ENCODE assay signal across 14 cellular contexts in the genomic region with DNA sequence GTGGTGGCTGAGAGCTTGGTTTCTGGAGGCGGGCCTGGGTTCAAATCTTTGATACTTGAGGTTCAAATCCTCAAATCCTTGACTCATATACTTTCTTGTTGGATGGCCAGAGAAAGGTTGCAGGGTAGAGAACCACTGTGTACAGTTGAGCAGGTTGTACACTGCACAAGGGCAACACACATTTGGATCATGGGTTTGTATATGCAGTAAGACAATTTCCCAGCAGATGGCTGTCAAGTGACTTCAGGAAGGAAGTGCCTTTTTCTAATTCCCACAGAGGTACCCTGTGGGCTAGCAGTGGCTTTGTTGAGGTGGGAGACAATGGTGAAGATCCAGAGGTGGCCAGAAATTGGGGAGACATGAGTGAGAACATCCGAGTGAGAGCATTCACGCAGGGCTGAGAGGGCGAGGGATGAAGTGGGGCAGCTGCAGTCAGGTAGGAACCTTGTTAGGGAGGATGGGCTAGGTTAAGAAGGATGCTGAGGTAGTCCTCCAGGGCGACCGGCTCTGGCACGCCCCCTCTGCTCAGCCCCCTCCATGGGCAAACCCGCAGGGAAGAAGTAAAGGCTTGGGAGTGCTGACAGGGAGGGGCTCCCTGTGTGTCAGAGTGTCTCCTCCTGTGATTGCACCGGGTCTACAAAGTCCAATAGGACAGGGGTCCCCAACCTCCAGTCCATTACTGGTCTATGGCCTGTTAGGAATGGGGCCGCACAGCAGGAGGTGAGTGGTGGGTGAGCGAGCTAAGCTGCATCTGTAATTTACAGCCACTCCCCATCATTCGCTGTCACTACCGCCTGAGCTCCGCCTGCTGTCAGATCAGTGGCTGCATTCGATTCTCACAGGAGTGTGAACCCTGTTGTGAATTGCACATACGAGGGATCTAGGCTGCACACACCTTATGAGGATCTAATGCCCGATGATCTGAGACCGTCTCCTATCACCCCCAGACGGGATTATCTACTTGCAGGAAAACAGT. TPM values are rescaled to one million over a fixed set of nuclear protein-coding genes. Genes with fewer than 3 reads are reported as not detected.
DNase-seq lines count a peak whose midpoint lies in the region; ATAC-seq, FAIRE-seq and TF ChIP-seq lines count a peak whose summit lies in the region.
"Had no signal": no experiment of that assay in that cellular context is flagged by ENCODE, and none has a peak within 500 bp of the region (broad histone marks: within the 10 kb centered on the region; RNA-seq: fewer than 3 reads in every experiment).

No MANE protein-coding gene starts in this region.

- H3K9me3 Mint-ChIP-seq in activated CD8-positive, alpha-beta memory T cell treated with anti-CD3 and anti-CD28 coated beads, Interleukin-2, amount 10 ng/mL, durations not matched to agents 7 days and 5 days (ENCODE audit: low read depth), result no peaks in the 10 kb centered on the region
- no peaks in the 10 kb centered on the region for H3K9me3 Mint-ChIP-seq in activated T-cell treated with anti-CD3 and anti-CD28 coated beads, Interleukin-2, amount 50 U/mL, for 24 hours
- H3K9me3 Mint-ChIP-seq: activated B cell treated with CpG ODN at 0.5 μM for 24 hours; naive thymus-derived CD4-positive, alpha-beta T cell had no signal

- H3K27ac ChIP-seq in HepG2 (ENCODE audit: extremely low read length, insufficient read depth, low read length) (no peak overlapping the region), right lobe of liver (no peak overlapping the region), upper lobe of right lung (no peak overlapping the region)
- H3K27ac ChIP-seq: heart right ventricle had no signal

- H3K9me3 ChIP-seq in HepG2 (ENCODE audit: low read length), result no peaks in the 10 kb centered on the region
- no peaks in the 10 kb centered on the region for H3K9me3 ChIP-seq in right lobe of liver
- no peaks in the 10 kb centered on the region for H3K9me3 ChIP-seq in upper lobe of right lung
- H3K9me3 ChIP-seq: heart right ventricle had no signal

- H3K9ac ChIP-seq in HepG2 (ENCODE audit: insufficient read depth, low read depth, low read length), result no peak overlapping the region

- H3K27ac Mint-ChIP-seq in activated CD8-positive, alpha-beta memory T cell treated with anti-CD3 and anti-CD28 coated beads, Interleukin-2, amount 10 ng/mL, durations not matched to agents 7 days and 5 days, result no peak overlapping the region
- H3K27ac Mint-ChIP-seq in activated T-cell treated with anti-CD3 and anti-CD28 coated beads, Interleukin-2, amount 50 U/mL, for 24 hours, result no peak overlapping the region
- H3K27ac Mint-ChIP-seq: activated B cell treated with CpG ODN at 0.5 μM for 24 hours had no signal

- in situ Hi-C loops in HepG2 (cut with HindIII; ENCODE audit: extremely low pct_ligation_motif_present, low pct_unique_long_range_greater_than_20kb), result no loop called here
- in situ Hi-C loops in SK-MEL-5 (cut with HindIII; ENCODE audit: low pct_unique_long_range_greater_than_20kb, low sequenced_read_pairs), result no loop called here

- H3K36me3 ChIP-seq in HepG2 (replicated peaks in 1 of 2; ENCODE audit: control insufficient read depth in 1 of 2, insufficient read depth in 2 of 2, low read length in 2 of 2) (no peaks in the 10 kb centered on the region), right lobe of liver (no peaks in the 10 kb centered on the region), upper lobe of right lung (peaks cover 9% of the 10 kb centered on the region)
- H3K36me3 ChIP-seq: heart right ventricle had no signal

- TF ChIP-seq POLR2A in HepG2 (IDR thresholded peaks at IDR 0.05; ENCODE audit: insufficient read depth in 1 of 2, low read depth in 2 of 2, low read length in 2 of 2) (no peak), right lobe of liver (IDR thresholded peaks at IDR 0.05) (no peak)

- no peaks in the 10 kb centered on the region for H3K36me3 Mint-ChIP-seq in activated CD8-positive, alpha-beta memory T cell treated with anti-CD3 and anti-CD28 coated beads, Interleukin-2, amount 10 ng/mL, durations not matched to agents 7 days and 5 days
- H3K36me3 Mint-ChIP-seq in activated T-cell treated with anti-CD3 and anti-CD28 coated beads, Interleukin-2, amount 50 U/mL, for 24 hours (ENCODE audit: low read depth), result no peaks in the 10 kb centered on the region
- H3K36me3 Mint-ChIP-seq: naive thymus-derived CD4-positive, alpha-beta T cell had no signal

- intact Hi-C loops in HepG2 (cut with micrococcal nuclease; ENCODE audit: unreplicated experiment) (no loop called here), right lobe of liver (cut with DNase I) (no loop called here), upper lobe of right lung (cut with DNase I) (no loop called here)

- BruUV-seq in HepG2 (replicated peaks; lab: Mats Ljungman, UMichigan), result no TSS peak

- WGBS in HepG2 (ENCODE audit: low lambda C conversion rate), result 36% methylated on average over 19 of the region's 19 CpGs
- WGBS in right lobe of liver (ENCODE audit: insufficient coverage, low coverage, low lambda C conversion rate, missing lambda C conversion rate), result 57% methylated on average over 6 of the region's 19 CpGs

- peaks cover 0 to 21% of the 10 kb centered on the region in 2 experiments; a peak in 2 of 5 replicates for H3K27me3 ChIP-seq in HepG2 (ENCODE audit: control insufficient read depth in 1 of 2, insufficient read depth in 2 of 2, low read length in 2 of 2)
- H3K27me3 ChIP-seq in right lobe of liver, result no peaks in the 10 kb centered on the region
- H3K27me3 ChIP-seq in upper lobe of right lung, result no peaks in the 10 kb centered on the region
- H3K27me3 ChIP-seq: heart right ventricle had no signal

- H4K20me1 ChIP-seq in HepG2 (ENCODE audit: insufficient read depth, low read length), result no peaks in the 10 kb centered on the region

- no peak overlapping the region for H3K4me3 Mint-ChIP-seq in activated CD8-positive, alpha-beta memory T cell treated with anti-CD3 and anti-CD28 coated beads, Interleukin-2, amount 10 ng/mL, durations not matched to agents 7 days and 5 days
- H3K4me3 Mint-ChIP-seq in activated T-cell treated with anti-CD3 and anti-CD28 coated beads, Interleukin-2, amount 50 U/mL, for 24 hours, result no peak overlapping the region
- H3K4me3 Mint-ChIP-seq: activated B cell treated with CpG ODN at 0.5 μM for 24 hours; naive thymus-derived CD4-positive, alpha-beta T cell had no signal

- no peak for FAIRE-seq in HepG2 (lab: Jason Lieb, UNC)

- TF ChIP-seq EP300 in HepG2 (IDR thresholded peaks at IDR 0.05; ENCODE audit: low read depth in 2 of 2, low read length in 2 of 2) (no peak), HepG2 (CRISPR knock-in tag; IDR thresholded peaks at IDR 0.05; ENCODE audit: borderline replicate concordance) (no peak)

- no peak overlapping the region for H3K4me2 ChIP-seq in HepG2 (ENCODE audit: low read depth, low read length)

- H3K27me3 Mint-ChIP-seq in activated CD8-positive, alpha-beta memory T cell treated with anti-CD3 and anti-CD28 coated beads, Interleukin-2, amount 10 ng/mL, durations not matched to agents 7 days and 5 days, result no peaks in the 10 kb centered on the region
- H3K27me3 Mint-ChIP-seq in activated T-cell treated with anti-CD3 and anti-CD28 coated beads, Interleukin-2, amount 50 U/mL, for 24 hours, result no peaks in the 10 kb centered on the region

- H3K4me3 ChIP-seq in HepG2 (replicated peaks in 1 of 3; ENCODE audit: insufficient read depth in 1 of 3, low read depth in 2 of 3, low read length in 3 of 3), result no peak overlapping the region
- no peak overlapping the region for H3K4me3 ChIP-seq in right lobe of liver
- no peak overlapping the region for H3K4me3 ChIP-seq in upper lobe of right lung
- H3K4me3 ChIP-seq: heart right ventricle had no signal

- ATAC-seq in HepG2 (no peak), right lobe of liver (no peak), upper lobe of right lung (no peak)
- ATAC-seq in activated CD8-positive, alpha-beta memory T cell treated with anti-CD3 and anti-CD28 coated beads, Interleukin-2, amount 10 ng/mL, durations not matched to agents 7 days and 5 days, result no peak
- ATAC-seq: heart right ventricle; left cardiac atrium; naive thymus-derived CD4-positive, alpha-beta T cell; stimulated activated naive CD8-positive, alpha-beta T cell treated with anti-CD3 and anti-CD28 coated beads, Interleukin-15, Interleukin-2, amounts not matched to agents 100 U/mL and 50 U/mL, for 24 hours had no signal

- H3K4me1 Mint-ChIP-seq in activated CD8-positive, alpha-beta memory T cell treated with anti-CD3 and anti-CD28 coated beads, Interleukin-2, amount 10 ng/mL, durations not matched to agents 7 days and 5 days, result peaks cover 4% of the 10 kb centered on the region
- H3K4me1 Mint-ChIP-seq in activated T-cell treated with anti-CD3 and anti-CD28 coated beads, Interleukin-2, amount 50 U/mL, for 24 hours (ENCODE audit: low read depth), result no peaks in the 10 kb centered on the region
- H3K4me1 Mint-ChIP-seq: activated B cell treated with CpG ODN at 0.5 μM for 24 hours; naive thymus-derived CD4-positive, alpha-beta T cell had no signal

- POLR2A ChIA-PET in HepG2 (lab: Yijun Ruan, JAX), result no interaction called here

- H3K4me1 ChIP-seq in HepG2 (ENCODE audit: insufficient read depth, low read length), result peaks cover 21% of the 10 kb centered on the region
- no peaks in the 10 kb centered on the region for H3K4me1 ChIP-seq in right lobe of liver
- H3K4me1 ChIP-seq in upper lobe of right lung, result no peaks in the 10 kb centered on the region

- no peak for DNase-seq in HepG2 (ENCODE audit: low spot score)
- no peak for DNase-seq in right lobe of liver
- DNase-seq in SK-MEL-5 (ENCODE audit: low read depth, low spot score), result peak; percentile 36
- peak; percentile 57 for DNase-seq in upper lobe of right lung
- DNase-seq in activated CD8-positive, alpha-beta memory T cell treated with anti-CD3 and anti-CD28 coated beads, Interleukin-2, amount 10 ng/mL, durations not matched to agents 7 days and 5 days, result no peak
- no peak for DNase-seq in activated T-cell treated with anti-CD3 and anti-CD28 coated beads, Interleukin-2, amount 50 U/mL, for 24 hours
- DNase-seq: activated B cell treated with CpG ODN at 0.5 μM for 24 hours; heart right ventricle; left cardiac atrium; naive thymus-derived CD4-positive, alpha-beta T cell; NCI-H2081 treated with DMSO at 0.1 percent for 48 hours; stimulated activated naive CD8-positive, alpha-beta T cell treated with anti-CD3 and anti-CD28 coated beads, Interleukin-15, Interleukin-2, amounts not matched to agents 100 U/mL and 50 U/mL, for 24 hours had no signal

- TF ChIP-seq CTCF in HepG2 (CRISPR knock-in tag; IDR thresholded peaks at IDR 0.05), result peak; percentile 38
- TF ChIP-seq CTCF in right lobe of liver (IDR thresholded peaks at IDR 0.05), result no peak
- TF ChIP-seq CTCF in upper lobe of right lung (IDR thresholded peaks at IDR 0.05), result no peak

- H2AFZ ChIP-seq in HepG2 (ENCODE audit: low read length), result no peak overlapping the region

- H3K79me2 ChIP-seq in HepG2 (ENCODE audit: insufficient read depth, low read length), result no peaks in the 10 kb centered on the region

- CTCF ChIA-PET in HepG2 (lab: Yijun Ruan, JAX; ENCODE audit: low intra/inter-chr PET ratio, low total read pairs), result no interaction called here
- CTCF ChIA-PET in activated CD8-positive, alpha-beta memory T cell treated with anti-CD3 and anti-CD28 coated beads, Interleukin-2, amount 10 ng/mL, durations not matched to agents 7 days and 5 days (lab: Charles Lee), result interaction anchor here (1.2 to 1.8 kb wide), 2 partner anchors 9 to 22 kb away, joined by 4 to 5 read pairs; a partner anchor contains a TSS

- no peak for TF ChIP-seq RAD21 in HepG2 (CRISPR knock-in tag; IDR thresholded peaks at IDR 0.05)

RNA-seq across cellular contexts. Expression of a gene that starts 2.7 kb away (rescaled TPM):
- 0.97 and 1.9 TPM in 2 replicates for total RNA-seq in HepG2 (2016; rRNA removed; fragmentation: Illumina TruSeq; extraction: Trizol)
- total RNA-seq in HepG2 (2016; cell fraction: cytosol; rRNA removed; fragmentation: Illumina TruSeq; extraction: Trizol; ENCODE audit: low read depth), result 0.61 and 0.79 TPM in 2 replicates
- 0.45 and 1.1 TPM in 2 replicates for total RNA-seq in HepG2 (2016; cell fraction: insoluble cytoplasmic fraction; rRNA removed; fragmentation: Illumina TruSeq; extraction: Trizol)
- total RNA-seq in HepG2 (2016; cell fraction: membrane; rRNA removed; fragmentation: Illumina TruSeq; extraction: Trizol), result 0.76 and 1.0 TPM in 2 replicates
- total RNA-seq in HepG2 (2016; cell fraction: nucleus; rRNA removed; fragmentation: Illumina TruSeq; extraction: Trizol), result 0.72 and 0.78 TPM in 2 replicates
- 2.8 and 3.4 TPM in 2 replicates for polyA plus RNA-seq in HepG2 (2011; rRNA removed)
- 2.8 TPM in 2 replicates for polyA plus RNA-seq in HepG2 (2011; cell fraction: cytosol; rRNA removed)
- 1.3 and 1.4 TPM in 2 replicates for polyA plus RNA-seq in HepG2 (2011; cell fraction: nucleus; rRNA removed)
- 1.7 and 2.7 TPM in 2 replicates for polyA plus RNA-seq in HepG2 (2012)
- 0.58 and 0.68 TPM in 2 replicates for polyA plus RNA-seq in HepG2 (2016; cell fraction: cytosol; fragmentation: Illumina TruSeq; extraction: Trizol; ENCODE audit: low read depth)
- polyA plus RNA-seq in HepG2 (2016; cell fraction: insoluble cytoplasmic fraction; fragmentation: Illumina TruSeq; extraction: Trizol; ENCODE audit: low read depth), result 0.85 and 1.2 TPM in 2 replicates
- polyA plus RNA-seq in HepG2 (2016; cell fraction: membrane; fragmentation: Illumina TruSeq; extraction: Trizol; ENCODE audit: low read depth), result 0.71 and 0.81 TPM in 2 replicates
- 1.4 and 2.1 TPM in 2 replicates for polyA plus RNA-seq in HepG2 (2016; cell fraction: nucleus; fragmentation: Illumina TruSeq; extraction: Trizol; ENCODE audit: insufficient read depth, low read depth)
- polyA minus RNA-seq in HepG2 (2011; rRNA and poly(A)+ RNA removed; ENCODE audit: low replicate concordance), result 1.0 TPM in 1 of 2 replicates, not detected in the other
- 0.89 and 1.1 TPM in 2 replicates for polyA minus RNA-seq in HepG2 (2011; cell fraction: cytosol; rRNA and poly(A)+ RNA removed)
- 0.50 and 0.90 TPM in 2 replicates for polyA minus RNA-seq in HepG2 (2011; cell fraction: nucleus; rRNA and poly(A)+ RNA removed)
- total RNA-seq in right lobe of liver, result not detected
- 0.13 and 0.64 TPM in 2 replicates for total RNA-seq in SK-MEL-5 (2014; rRNA removed; shearing (Covaris generic))
- 0.09 and 0.96 TPM in 2 replicates for polyA plus RNA-seq in SK-MEL-5 (2015; cell fraction: cytosol; rRNA removed)
- polyA plus RNA-seq in SK-MEL-5 (2015; cell fraction: nucleus; rRNA removed), result not detected in 2 replicates
- total RNA-seq in upper lobe of right lung, result 201 TPM
- total RNA-seq in activated CD8-positive, alpha-beta memory T cell treated with anti-CD3 and anti-CD28 coated beads, Interleukin-2, amount 10 ng/mL, durations not matched to agents 7 days and 5 days, result not detected
- total RNA-seq: activated B cell treated with CpG ODN at 0.5 μM for 24 hours; epithelial cell of proximal tubule; LHCN-M2; naive thymus-derived CD4-positive, alpha-beta T cell had no signal
- polyA plus RNA-seq: naive thymus-derived CD4-positive, alpha-beta T cell had no signal

RNA-seq across cellular contexts. Expression of a gene that starts 8.6 kb away (rescaled TPM):
- total RNA-seq in HepG2 (2016; rRNA removed; fragmentation: Illumina TruSeq; extraction: Trizol), result 39.6 and 75.6 TPM in 2 replicates
- total RNA-seq in HepG2 (2016; cell fraction: cytosol; rRNA removed; fragmentation: Illumina TruSeq; extraction: Trizol; ENCODE audit: low read depth), result 7.6 and 8.9 TPM in 2 replicates
- total RNA-seq in HepG2 (2016; cell fraction: insoluble cytoplasmic fraction; rRNA removed; fragmentation: Illumina TruSeq; extraction: Trizol), result 38.5 and 76.0 TPM in 2 replicates
- total RNA-seq in HepG2 (2016; cell fraction: membrane; rRNA removed; fragmentation: Illumina TruSeq; extraction: Trizol), result 14.3 and 16.3 TPM in 2 replicates
- total RNA-seq in HepG2 (2016; cell fraction: nucleus; rRNA removed; fragmentation: Illumina TruSeq; extraction: Trizol), result 78.0 and 84.8 TPM in 2 replicates
- polyA plus RNA-seq in HepG2 (2011; rRNA removed), result 43.3 and 51.5 TPM in 2 replicates
- polyA plus RNA-seq in HepG2 (2011; cell fraction: cytosol; rRNA removed), result 46.0 and 52.0 TPM in 2 replicates
- 37.8 and 40.2 TPM in 2 replicates for polyA plus RNA-seq in HepG2 (2011; cell fraction: nucleus; rRNA removed)
- 25.7 and 31.5 TPM in 2 replicates for polyA plus RNA-seq in HepG2 (2012)
- polyA plus RNA-seq in HepG2 (2016; cell fraction: cytosol; fragmentation: Illumina TruSeq; extraction: Trizol; ENCODE audit: low read depth), result 6.3 and 6.5 TPM in 2 replicates
- 36.3 and 37.9 TPM in 2 replicates for polyA plus RNA-seq in HepG2 (2016; cell fraction: insoluble cytoplasmic fraction; fragmentation: Illumina TruSeq; extraction: Trizol; ENCODE audit: low read depth)
- 10.1 and 11.8 TPM in 2 replicates for polyA plus RNA-seq in HepG2 (2016; cell fraction: membrane; fragmentation: Illumina TruSeq; extraction: Trizol; ENCODE audit: low read depth)
- polyA plus RNA-seq in HepG2 (2016; cell fraction: nucleus; fragmentation: Illumina TruSeq; extraction: Trizol; ENCODE audit: insufficient read depth, low read depth), result 104 and 109 TPM in 2 replicates
- 135 and 161 TPM in 2 replicates for polyA minus RNA-seq in HepG2 (2011; rRNA and poly(A)+ RNA removed; ENCODE audit: low replicate concordance)
- polyA minus RNA-seq in HepG2 (2011; cell fraction: cytosol; rRNA and poly(A)+ RNA removed), result 28.6 and 36.3 TPM in 2 replicates
- polyA minus RNA-seq in HepG2 (2011; cell fraction: nucleus; rRNA and poly(A)+ RNA removed), result 50.0 and 65.8 TPM in 2 replicates
- 10 to 100 TPM; 16.0 to 28.0 (median 16.9) TPM for total RNA-seq in right lobe of liver
- total RNA-seq in SK-MEL-5 (2014; rRNA removed; shearing (Covaris generic)), result 33.0 and 37.4 TPM in 2 replicates
- polyA plus RNA-seq in SK-MEL-5 (2015; cell fraction: cytosol; rRNA removed), result 44.8 and 53.2 TPM in 2 replicates
- 27.3 and 40.4 TPM in 2 replicates for polyA plus RNA-seq in SK-MEL-5 (2015; cell fraction: nucleus; rRNA removed)
- 26.4 TPM for total RNA-seq in upper lobe of right lung
- total RNA-seq in activated CD8-positive, alpha-beta memory T cell treated with anti-CD3 and anti-CD28 coated beads, Interleukin-2, amount 10 ng/mL, durations not matched to agents 7 days and 5 days, result 10 to 100 TPM; 21.1 to 29.0 TPM

RNA-seq across cellular contexts. Expression of a gene that starts 29.3 kb away (rescaled TPM):
- 29.8 and 60.3 TPM in 2 replicates for total RNA-seq in HepG2 (2016; rRNA removed; fragmentation: Illumina TruSeq; extraction: Trizol)
- total RNA-seq in HepG2 (2016; cell fraction: cytosol; rRNA removed; fragmentation: Illumina TruSeq; extraction: Trizol; ENCODE audit: low read depth), result 10.2 and 12.2 TPM in 2 replicates
- total RNA-seq in HepG2 (2016; cell fraction: insoluble cytoplasmic fraction; rRNA removed; fragmentation: Illumina TruSeq; extraction: Trizol), result 25.3 and 59.7 TPM in 2 replicates
- total RNA-seq in HepG2 (2016; cell fraction: membrane; rRNA removed; fragmentation: Illumina TruSeq; extraction: Trizol), result 19.0 and 22.6 TPM in 2 replicates
- total RNA-seq in HepG2 (2016; cell fraction: nucleus; rRNA removed; fragmentation: Illumina TruSeq; extraction: Trizol), result 58.3 and 69.4 TPM in 2 replicates
- 27.1 and 31.6 TPM in 2 replicates for polyA plus RNA-seq in HepG2 (2011; rRNA removed)
- polyA plus RNA-seq in HepG2 (2011; cell fraction: cytosol; rRNA removed), result 28.0 and 43.3 TPM in 2 replicates
- polyA plus RNA-seq in HepG2 (2011; cell fraction: nucleus; rRNA removed), result 119 and 135 TPM in 2 replicates
- polyA plus RNA-seq in HepG2 (2012), result 20.6 and 22.0 TPM in 2 replicates
- polyA plus RNA-seq in HepG2 (2016; cell fraction: cytosol; fragmentation: Illumina TruSeq; extraction: Trizol; ENCODE audit: low read depth), result 7.6 and 9.3 TPM in 2 replicates
- polyA plus RNA-seq in HepG2 (2016; cell fraction: insoluble cytoplasmic fraction; fragmentation: Illumina TruSeq; extraction: Trizol; ENCODE audit: low read depth), result 24.9 and 27.9 TPM in 2 replicates
- polyA plus RNA-seq in HepG2 (2016; cell fraction: membrane; fragmentation: Illumina TruSeq; extraction: Trizol; ENCODE audit: low read depth), result 15.1 and 16.1 TPM in 2 replicates
- 111 and 120 TPM in 2 replicates for polyA plus RNA-seq in HepG2 (2016; cell fraction: nucleus; fragmentation: Illumina TruSeq; extraction: Trizol; ENCODE audit: insufficient read depth, low read depth)
- polyA minus RNA-seq in HepG2 (2011; rRNA and poly(A)+ RNA removed; ENCODE audit: low replicate concordance), result 13.4 and 91.3 TPM in 2 replicates
- 24.6 and 30.4 TPM in 2 replicates for polyA minus RNA-seq in HepG2 (2011; cell fraction: cytosol; rRNA and poly(A)+ RNA removed)
- polyA minus RNA-seq in HepG2 (2011; cell fraction: nucleus; rRNA and poly(A)+ RNA removed), result 41.9 and 43.5 TPM in 2 replicates
- total RNA-seq in right lobe of liver, result 10 to 100 TPM in 2 of 6 experiments, 1 to 10 TPM in 4; 6.6 to 22.1 (median 8.4) TPM
- total RNA-seq in SK-MEL-5 (2014; rRNA removed; shearing (Covaris generic)), result 30.6 and 37.9 TPM in 2 replicates
- polyA plus RNA-seq in SK-MEL-5 (2015; cell fraction: cytosol; rRNA removed), result 55.4 and 60.4 TPM in 2 replicates
- 60.3 and 66.7 TPM in 2 replicates for polyA plus RNA-seq in SK-MEL-5 (2015; cell fraction: nucleus; rRNA removed)
- total RNA-seq in upper lobe of right lung, result 16.7 TPM
- total RNA-seq in activated CD8-positive, alpha-beta memory T cell treated with anti-CD3 and anti-CD28 coated beads, Interleukin-2, amount 10 ng/mL, durations not matched to agents 7 days and 5 days, result 10 to 100 TPM in 1 of 2 experiments, 1 to 10 TPM in 1; 9.7 to 12.1 TPM

RNA-seq across cellular contexts. Expression of a gene that starts 34.5 kb away (rescaled TPM):
- total RNA-seq in HepG2 (2016; rRNA removed; fragmentation: Illumina TruSeq; extraction: Trizol) (26.9 and 33.3 TPM in 2 replicates), right lobe of liver (10 to 100 TPM in 1 of 6 experiments, 1 to 10 TPM in 5; 6.0 to 10.8 (median 7.4) TPM), upper lobe of right lung (9.6 TPM)
- total RNA-seq in HepG2 (2016; cell fraction: cytosol; rRNA removed; fragmentation: Illumina TruSeq; extraction: Trizol; ENCODE audit: low read depth), result 23.3 and 24.2 TPM in 2 replicates
- 26.7 and 30.7 TPM in 2 replicates for total RNA-seq in HepG2 (2016; cell fraction: insoluble cytoplasmic fraction; rRNA removed; fragmentation: Illumina TruSeq; extraction: Trizol)
- 31.8 and 38.4 TPM in 2 replicates for total RNA-seq in HepG2 (2016; cell fraction: membrane; rRNA removed; fragmentation: Illumina TruSeq; extraction: Trizol)
- 15.9 and 16.1 TPM in 2 replicates for total RNA-seq in HepG2 (2016; cell fraction: nucleus; rRNA removed; fragmentation: Illumina TruSeq; extraction: Trizol)
- polyA plus RNA-seq in HepG2 (2011; rRNA removed), result 10.7 and 16.4 TPM in 2 replicates
- polyA plus RNA-seq in HepG2 (2011; cell fraction: cytosol; rRNA removed), result 8.7 and 11.7 TPM in 2 replicates
- 16.8 and 18.0 TPM in 2 replicates for polyA plus RNA-seq in HepG2 (2011; cell fraction: nucleus; rRNA removed)
- polyA plus RNA-seq in HepG2 (2012), result 14.7 and 16.8 TPM in 2 replicates
- 29.8 and 33.9 TPM in 2 replicates for polyA plus RNA-seq in HepG2 (2016; cell fraction: cytosol; fragmentation: Illumina TruSeq; extraction: Trizol; ENCODE audit: low read depth)
- polyA plus RNA-seq in HepG2 (2016; cell fraction: insoluble cytoplasmic fraction; fragmentation: Illumina TruSeq; extraction: Trizol; ENCODE audit: low read depth), result 34.1 and 37.4 TPM in 2 replicates
- 33.8 and 34.3 TPM in 2 replicates for polyA plus RNA-seq in HepG2 (2016; cell fraction: membrane; fragmentation: Illumina TruSeq; extraction: Trizol; ENCODE audit: low read depth)
- polyA plus RNA-seq in HepG2 (2016; cell fraction: nucleus; fragmentation: Illumina TruSeq; extraction: Trizol; ENCODE audit: insufficient read depth, low read depth), result 21.5 and 26.9 TPM in 2 replicates
- polyA minus RNA-seq in HepG2 (2011; rRNA and poly(A)+ RNA removed; ENCODE audit: low replicate concordance), result 20.0 and 23.0 TPM in 2 replicates
- 6.0 and 6.5 TPM in 2 replicates for polyA minus RNA-seq in HepG2 (2011; cell fraction: cytosol; rRNA and poly(A)+ RNA removed)
- polyA minus RNA-seq in HepG2 (2011; cell fraction: nucleus; rRNA and poly(A)+ RNA removed), result 10.3 and 11.7 TPM in 2 replicates
- total RNA-seq in SK-MEL-5 (2014; rRNA removed; shearing (Covaris generic)), result 16.4 and 24.1 TPM in 2 replicates
- polyA plus RNA-seq in SK-MEL-5 (2015; cell fraction: cytosol; rRNA removed), result 25.7 and 29.0 TPM in 2 replicates
- 29.6 and 33.7 TPM in 2 replicates for polyA plus RNA-seq in SK-MEL-5 (2015; cell fraction: nucleus; rRNA removed)
- total RNA-seq in activated CD8-positive, alpha-beta memory T cell treated with anti-CD3 and anti-CD28 coated beads, Interleukin-2, amount 10 ng/mL, durations not matched to agents 7 days and 5 days, result 10 to 100 TPM; 10.4 to 16.7 TPM

Comparison
In these comparisons a context has a peak if more than half of its experiments do, and no peak if none do; other contexts are left out.
1. DNase-seq: peak in SK-MEL-5 (single experiment) and upper lobe of right lung (single experiment); none in HepG2 (single experiment), right lobe of liver (0 of 3), activated CD8-positive, alpha-beta memory T cell treated with anti-CD3 and anti-CD28 coated beads, Interleukin-2, amount 10 ng/mL, durations not matched to agents 7 days and 5 days (single experiment) and activated T-cell treated with anti-CD3 and anti-CD28 coated beads, Interleukin-2, amount 50 U/mL, for 24 hours (single experiment).
2. RNA of a gene that starts 2.7 kb away (total RNA-seq): 201 TPM in upper lobe of right lung (single experiment); 0.45 to 1.9 TPM in HepG2, 0.13 to 0.64 TPM in SK-MEL-5, not detected in right lobe of liver and not detected in activated CD8-positive, alpha-beta memory T cell treated with anti-CD3 and anti-CD28 coated beads, Interleukin-2, amount 10 ng/mL, durations not matched to agents 7 days and 5 days; every median in the first group is over 10 times any median in the second.